ENCODE assay signal across 8 cellular contexts in the genomic region with DNA sequence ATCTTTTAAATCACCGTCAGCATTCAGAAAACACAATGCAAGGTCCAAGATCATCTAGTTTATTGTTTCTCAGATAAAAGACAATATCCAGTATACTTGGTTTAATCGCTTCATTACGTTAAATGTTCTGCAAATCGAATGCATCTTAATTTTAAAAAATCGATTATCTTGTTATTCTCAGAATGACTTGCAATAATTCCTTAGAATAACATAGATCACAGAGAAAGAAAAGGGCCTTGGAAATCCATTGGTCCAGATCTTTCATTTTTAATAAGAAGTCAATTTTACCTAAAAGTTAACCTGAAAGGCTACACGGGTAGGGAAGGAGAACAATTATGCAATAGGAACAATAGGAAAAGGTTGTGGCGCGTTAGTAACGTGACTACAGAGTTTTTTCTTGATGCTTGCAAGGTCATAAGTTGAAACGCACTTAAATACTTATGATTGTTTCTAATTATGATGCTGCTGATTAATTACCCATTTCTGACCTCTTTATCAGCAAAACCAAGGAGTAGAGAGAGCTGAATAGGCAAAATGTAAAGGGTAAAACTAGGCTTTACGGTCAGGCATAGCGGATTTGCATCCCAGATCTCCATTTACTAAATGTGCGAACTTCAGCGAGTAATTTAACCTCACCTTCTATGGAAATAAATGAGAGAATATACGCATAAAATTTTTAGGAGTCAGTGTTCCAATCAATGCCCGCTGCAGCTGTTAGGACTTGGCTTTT. TPM values are rescaled to one million over a fixed set of nuclear protein-coding genes. Genes with fewer than 3 reads are reported as not detected.
DNase-seq lines count a peak whose midpoint lies in the region; ATAC-seq and TF ChIP-seq lines count a peak whose summit lies in the region.

No MANE protein-coding gene starts in this region.

- H3K79me2 ChIP-seq in OCI-LY7 (ENCODE audit: insufficient read depth, low read depth, low read length) = peaks cover 26% of the 10 kb centered on the region; the same call in 1 of the 2 replicates

- H2AFZ ChIP-seq in OCI-LY7 (ENCODE audit: low read length) = peak overlapping the region; percentile 70; the same call in 1 of the 2 replicates

- H3K4me3 ChIP-seq in OCI-LY7 (ENCODE audit: low read depth, low read length, poor library complexity, severe bottlenecking) = peak overlapping the region; percentile 79

- H4K20me1 ChIP-seq in OCI-LY7 (ENCODE audit: insufficient read depth, low read length) = no peaks in the 10 kb centered on the region

- H3K4me1 ChIP-seq in ES-I3 (ENCODE audit: insufficient read depth, low read length) = no peaks in the 10 kb centered on the region
- H3K4me1 ChIP-seq in OCI-LY7 (ENCODE audit: insufficient read depth, low read length, poor library complexity, severe bottlenecking) = peaks cover 31% of the 10 kb centered on the region

- no peaks in the 10 kb centered on the region for H3K36me3 Mint-ChIP-seq in progenitor cell of endocrine pancreas (ENCODE audit: insufficient read depth)

- peak overlapping the region; percentile 82 for H3K9ac ChIP-seq in ES-I3 (ENCODE audit: low read depth, low read length)

- no peaks in the 10 kb centered on the region for H3K27me3 Mint-ChIP-seq in progenitor cell of endocrine pancreas

- POLR2A ChIA-PET in OCI-LY7 (lab: Charles Lee) = interaction anchor here (0.6 to 0.8 kb wide), 3 partner anchors 9 to 96 kb away, joined by 3 to 4 read pairs (median 3); no protein-coding TSS in a partner anchor

- peak overlapping the region; percentile 65 for H3K27ac ChIP-seq in OCI-LY7 (ENCODE audit: low read depth, low read length, poor library complexity, severe bottlenecking)
- H3K27ac ChIP-seq in epithelial cell of prostate = peak overlapping the region; percentile 42

- TF ChIP-seq CTCF in OCI-LY7 (conservative IDR thresholded peaks at IDR 0.05; ENCODE audit: low read length) = no peak
- no peak for TF ChIP-seq CTCF in progenitor cell of endocrine pancreas (IDR thresholded peaks at IDR 0.05; ENCODE audit: unreplicated experiment)

- peaks cover 11% of the 10 kb centered on the region for H3K4me1 Mint-ChIP-seq in progenitor cell of endocrine pancreas (ENCODE audit: low read depth)

- H3K9me3 ChIP-seq in ES-I3 (ENCODE audit: control insufficient read depth, insufficient read depth, low read length) = no peaks in the 10 kb centered on the region
- H3K9me3 ChIP-seq in OCI-LY7 (ENCODE audit: low read length) = no peaks in the 10 kb centered on the region

- peak overlapping the region; percentile 96 for H3K27ac Mint-ChIP-seq in progenitor cell of endocrine pancreas

- intact Hi-C loops in OCI-LY7 (cut with micrococcal nuclease; ENCODE audit: unreplicated experiment) (loop anchor here (1.0 to 10.0 kb wide), 4 partner anchors 39 to 625 kb away; a partner anchor contains a TSS), left colon (cut with DNase I, micrococcal nuclease) (loop anchor here in 1 of 2 donors (10.0 kb wide), 1 partner anchor 95 kb away; a partner anchor contains a TSS)

- H3K9me2 ChIP-seq in OCI-LY7 (ENCODE audit: insufficient read depth, low read length) = no peaks in the 10 kb centered on the region

- BruUV-seq in OCI-LY7 (replicated peaks; lab: Mats Ljungman, UMichigan) = TSS peak; percentile 99

- H3K9me3 Mint-ChIP-seq in progenitor cell of endocrine pancreas (ENCODE audit: low read depth) = no peaks in the 10 kb centered on the region

- ATAC-seq in left colon (no peak), HG03469 (IDR thresholded peaks at IDR 0.05; ENCODE audit: unreplicated experiment) (no peak)

- DNase-seq in OCI-LY7 (ENCODE audit: low spot score) = no peak
- no peak for DNase-seq in epithelial cell of prostate (ENCODE audit: low read depth, low spot score)
- no peak for DNase-seq in progenitor cell of endocrine pancreas (ENCODE audit: low spot score, unreplicated experiment)
- no peak for DNase-seq in left colon
- DNase-seq in effector CD4-positive, alpha-beta T cell = no peak
- DNase-seq in KG1 (lab: John Stamatoyannopoulos, UW) = no peak

- H3K36me3 ChIP-seq in ES-I3 (ENCODE audit: insufficient read depth, low read length) (no peaks in the 10 kb centered on the region), OCI-LY7 (ENCODE audit: insufficient read depth, low read length) (no peaks in the 10 kb centered on the region; the same call in 1 of the 2 replicates)

- CTCF ChIA-PET in OCI-LY7 (lab: Charles Lee; ENCODE audit: unreplicated experiment) = no interaction called here

- H3K4me2 ChIP-seq in OCI-LY7 (ENCODE audit: low read length) = peak overlapping the region; percentile 92

- peak overlapping the region; percentile 93 for H3K4me3 Mint-ChIP-seq in progenitor cell of endocrine pancreas (ENCODE audit: low read depth)

RNA-seq across cellular contexts. Expression of a gene that starts 0.8 kb away (rescaled TPM):
- 14.4 and 18.2 TPM in 2 replicates for total RNA-seq in OCI-LY7 (2014; rRNA removed; shearing (Covaris generic))
- total RNA-seq in OCI-LY7 (2022) (24.3 and 25.5 TPM in 2 replicates), progenitor cell of endocrine pancreas (5.9 and 6.1 TPM in 2 replicates), left colon (10 to 100 TPM; 10.8 to 12.3 TPM)

RNA-seq across cellular contexts. Expression of a gene that starts 4.9 kb away (rescaled TPM):
- total RNA-seq in OCI-LY7 (2014; rRNA removed; shearing (Covaris generic)) = 205 and 343 TPM in 2 replicates
- total RNA-seq in OCI-LY7 (2022) (246 and 253 TPM in 2 replicates), progenitor cell of endocrine pancreas (189 and 210 TPM in 2 replicates), left colon (100 to 1,000 TPM; 303 to 318 TPM)
